27 cellular contexts compared by ENCODE assay signal in the genomic region with DNA sequence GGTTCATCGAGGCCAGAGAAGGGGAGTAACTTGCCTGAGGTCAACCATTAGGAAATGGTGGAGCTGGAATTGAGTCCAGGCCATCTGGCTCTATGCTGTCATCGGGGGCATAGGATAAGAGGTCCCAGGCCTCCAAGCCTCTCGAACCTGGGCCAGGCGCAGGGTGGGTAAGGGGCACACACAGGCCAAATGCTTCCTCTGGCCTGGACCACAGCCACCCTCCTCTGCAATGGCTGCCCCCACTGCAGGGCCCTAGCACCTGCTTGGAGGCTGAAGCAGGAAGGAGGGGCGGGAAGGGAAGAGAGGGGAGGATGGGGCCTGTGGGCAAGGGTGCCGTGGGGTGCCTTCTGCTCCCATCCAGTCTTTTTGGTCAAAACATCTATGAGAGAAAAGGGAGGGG.
"Had no signal": no experiment of that assay in that cellular context is flagged by ENCODE, and none has a peak within 500 bp of the region (broad histone marks: within the 10 kb centered on the region; RNA-seq: fewer than 3 reads in every experiment).

No MANE protein-coding gene starts in this region.

- H3K27ac ChIP-seq: adrenal gland, brain microvascular endothelial cell, SJSA1 had no signal

- H3K9ac ChIP-seq: SK-N-SH had no signal

- H3K36me3 ChIP-seq: adrenal gland, brain microvascular endothelial cell, SJSA1 had no signal

- ATAC-seq: activated CD4-positive, alpha-beta T cell treated with anti-CD3 and anti-CD28 coated beads for 36 hours; activated CD4-positive, CD25-positive, alpha-beta regulatory T cell treated with anti-CD3 and anti-CD28 coated beads, Interleukin-2, amount 50 U/mL, for 24 hours; activated naive CD4-positive, alpha-beta T cell treated with anti-CD3 and anti-CD28 coated beads, Interleukin-2, amount 50 U/mL, for 72 hours; activated T-cell treated with anti-CD3 and anti-CD28 coated beads, Interleukin-2, amount 50 U/mL, for 4 hours; Panc1; WTC11 had no signal

- H3K27me3 ChIP-seq: adrenal gland, brain microvascular endothelial cell, SJSA1 had no signal

- H3K4me3 ChIP-seq: adrenal gland, SJSA1 had no signal

- H3K9me3 ChIP-seq: adrenal gland, SJSA1, SK-N-SH had no signal

- DNase-seq: activated CD4-positive, alpha-beta T cell treated with anti-CD3 and anti-CD28 coated beads for 36 hours; activated CD4-positive, alpha-beta T cell treated with anti-CD3 and anti-CD28 coated beads, Interleukin-2, amount 10 ng/mL, durations not matched to agents 7 days and 5 days; activated CD4-positive, alpha-beta T cell treated with anti-CD3 and anti-CD28 coated beads, Interleukin-2, amount 50 U/mL, for 48 hours; activated CD8-positive, alpha-beta memory T cell treated with anti-CD3 and anti-CD28 coated beads, Interleukin-2, amount 50 U/mL, for 4 hours; activated gamma-delta T cell treated with Interleukin-2 at 50 U/mL for 16 hours; activated naive CD4-positive, alpha-beta T cell treated with anti-CD3 and anti-CD28 coated beads for 36 hours; activated T-cell treated with anti-CD3 and anti-CD28 coated beads for 4 hours; activated T-cell treated with anti-CD3 and anti-CD28 coated beads, Interleukin-2, amount 50 U/mL, for 4 hours; adrenal gland; anterior cingulate cortex; brain microvascular endothelial cell; central memory CD4-positive, alpha-beta T cell; Karpas-422; KBM-7; NCI-H187; NCI-H2029 treated with DMSO at 0.1 percent for 48 hours; NCI-H2107; NCI-H2171; NCI-H510A; NCI-H748 treated with DMSO at 0.1 percent for 48 hours; SHP77 treated with DMSO at 0.1 percent for 48 hours; SK-N-SH had no signal

- H3K4me1 ChIP-seq: adrenal gland, SJSA1 had no signal

- H3K4me2 ChIP-seq: SK-N-SH had no signal
